Comparison of ENCODE assay signal across 16 cellular contexts in genomic region chr7:151352512-151352911, GRCh38.
DNase-seq lines count a peak whose midpoint lies in the region; ATAC-seq and TF ChIP-seq lines count a peak whose summit lies in the region.
"Had no signal": no experiment of that assay in that cellular context is flagged by ENCODE, and none has a peak within 500 bp of the region (broad histone marks: within the 10 kb centered on the region; RNA-seq: fewer than 3 reads in every experiment).

No MANE protein-coding gene starts in this region.

- ATAC-seq in stimulated activated naive CD8-positive, alpha-beta T cell treated with anti-CD3 and anti-CD28 coated beads, Interleukin-15, Interleukin-2, amounts not matched to agents 100 U/mL and 50 U/mL, for 24 hours = no peak
- ATAC-seq in GM18520 (IDR thresholded peaks at IDR 0.05; ENCODE audit: unreplicated experiment) = no peak
- ATAC-seq in HG02973 (IDR thresholded peaks at IDR 0.05; ENCODE audit: unreplicated experiment) = no peak
- ATAC-seq: Panc1, WTC11 had no signal

- no peaks in the 10 kb centered on the region for H3K9me2 ChIP-seq in SU-DHL-6 (replicated peaks; ENCODE audit: insufficient read depth, low read length)

- peak overlapping the region; percentile 66 for H3K4me2 ChIP-seq in SU-DHL-6 (ENCODE audit: low read depth, low read length, poor library complexity, severe bottlenecking)

- peaks cover 54% of the 10 kb centered on the region for H3K4me1 Mint-ChIP-seq in stimulated activated naive CD8-positive, alpha-beta T cell treated with anti-CD3 and anti-CD28 coated beads, Interleukin-15, Interleukin-2, amounts not matched to agents 100 ng/mL and 50 ng/mL, for 24 hours (ENCODE audit: low read depth)
- H3K4me1 Mint-ChIP-seq: WTC11 had no signal

- TF ChIP-seq CTCF in SU-DHL-6 (IDR thresholded peaks at IDR 0.05; ENCODE audit: insufficient read depth, low read length, poor library complexity, severe bottlenecking) = no peak

- peak overlapping the region; percentile 5 for H3K4me3 Mint-ChIP-seq in stimulated activated naive CD8-positive, alpha-beta T cell treated with anti-CD3 and anti-CD28 coated beads, Interleukin-15, Interleukin-2, amounts not matched to agents 100 ng/mL and 50 ng/mL, for 24 hours
- H3K4me3 Mint-ChIP-seq: WTC11 had no signal

- H2AFZ ChIP-seq in SU-DHL-6 (ENCODE audit: low read depth, low read length, severe bottlenecking) = peak overlapping the region; percentile 91

- peak overlapping the region; percentile 46 for H3K9ac ChIP-seq in SU-DHL-6 (ENCODE audit: low read length)

- peak overlapping the region; percentile 21 for H3K4me3 ChIP-seq in SU-DHL-6 (ENCODE audit: insufficient read depth, low read length, poor library complexity, severe bottlenecking)
- H3K4me3 ChIP-seq in effector memory CD4-positive, alpha-beta T cell (ENCODE audit: insufficient read depth, low read depth, low read length, poor library complexity, severe bottlenecking) = peak overlapping the region; percentile 8
- H3K4me3 ChIP-seq: colonic mucosa, stomach, vagina had no signal

- no peaks in the 10 kb centered on the region for H3K27me3 ChIP-seq in SU-DHL-6 (ENCODE audit: low read length)
- no peaks in the 10 kb centered on the region for H3K27me3 ChIP-seq in effector memory CD4-positive, alpha-beta T cell (replicated peaks; ENCODE audit: control insufficient read depth, insufficient read depth, low read length, poor library complexity, severe bottlenecking)
- H3K27me3 ChIP-seq: colonic mucosa, stomach, vagina had no signal

- DNase-seq in stimulated activated naive CD8-positive, alpha-beta T cell treated with anti-CD3 and anti-CD28 coated beads, Interleukin-15, Interleukin-2, amounts not matched to agents 100 U/mL and 50 U/mL, for 24 hours = no peak
- no peak for DNase-seq in effector memory CD4-positive, alpha-beta T cell
- DNase-seq in COLO668 (lab: John Stamatoyannopoulos, UW; ENCODE audit: unreplicated experiment) (no peak), islet precursor cell (no peak)
- DNase-seq: colonic mucosa, NCI-H187, NCI-H524 treated with DMSO at 0.1 percent for 48 hours, stomach had no signal

- peaks cover 30% of the 10 kb centered on the region for H3K4me1 ChIP-seq in effector memory CD4-positive, alpha-beta T cell (ENCODE audit: control insufficient read depth, insufficient read depth, low read length, poor library complexity, severe bottlenecking)

- H3K27ac ChIP-seq in SU-DHL-6 (ENCODE audit: low read depth, low read length) = peak overlapping the region; percentile 87
- peak overlapping the region; percentile 86 for H3K27ac ChIP-seq in effector memory CD4-positive, alpha-beta T cell (ENCODE audit: insufficient read depth, low read length, poor library complexity, severe bottlenecking)
- H3K27ac ChIP-seq: colonic mucosa, epithelial cell of prostate, vagina had no signal

- peaks cover 22% of the 10 kb centered on the region for H3F3A ChIP-seq in SU-DHL-6 (ENCODE audit: insufficient read depth)

- no peaks in the 10 kb centered on the region for H3K27me3 Mint-ChIP-seq in stimulated activated naive CD8-positive, alpha-beta T cell treated with anti-CD3 and anti-CD28 coated beads, Interleukin-15, Interleukin-2, amounts not matched to agents 100 ng/mL and 50 ng/mL, for 24 hours

- H3K36me3 ChIP-seq in SU-DHL-6 (ENCODE audit: low read length) = no peaks in the 10 kb centered on the region
- peaks cover 40% of the 10 kb centered on the region for H3K36me3 ChIP-seq in effector memory CD4-positive, alpha-beta T cell (ENCODE audit: control insufficient read depth, insufficient read depth, low read length)

- H3K9me3 ChIP-seq in SU-DHL-6 (ENCODE audit: insufficient read depth, low read length) = no peaks in the 10 kb centered on the region
- H3K9me3 ChIP-seq in effector memory CD4-positive, alpha-beta T cell (ENCODE audit: control insufficient read depth, low read length) = no peaks in the 10 kb centered on the region
- H3K9me3 ChIP-seq: colonic mucosa, stomach, vagina had no signal

- no peaks in the 10 kb centered on the region for H4K20me1 ChIP-seq in SU-DHL-6 (ENCODE audit: low read depth, low read length)

- no peaks in the 10 kb centered on the region for H3K79me2 ChIP-seq in SU-DHL-6 (ENCODE audit: insufficient read depth, low read length)

- H3K9me3 Mint-ChIP-seq in stimulated activated naive CD8-positive, alpha-beta T cell treated with anti-CD3 and anti-CD28 coated beads, Interleukin-15, Interleukin-2, amounts not matched to agents 100 ng/mL and 50 ng/mL, for 24 hours = no peaks in the 10 kb centered on the region
- H3K9me3 Mint-ChIP-seq: WTC11 had no signal

- H3K36me3 Mint-ChIP-seq in stimulated activated naive CD8-positive, alpha-beta T cell treated with anti-CD3 and anti-CD28 coated beads, Interleukin-15, Interleukin-2, amounts not matched to agents 100 ng/mL and 50 ng/mL, for 24 hours (ENCODE audit: low read depth) = peaks cover 45% of the 10 kb centered on the region

- peak overlapping the region; percentile 93 for H3K27ac Mint-ChIP-seq in stimulated activated naive CD8-positive, alpha-beta T cell treated with anti-CD3 and anti-CD28 coated beads, Interleukin-15, Interleukin-2, amounts not matched to agents 100 ng/mL and 50 ng/mL, for 24 hours
- H3K27ac Mint-ChIP-seq: WTC11 had no signal
